Comparison of ENCODE assay signal across 1 cellular context in the genomic region with DNA sequence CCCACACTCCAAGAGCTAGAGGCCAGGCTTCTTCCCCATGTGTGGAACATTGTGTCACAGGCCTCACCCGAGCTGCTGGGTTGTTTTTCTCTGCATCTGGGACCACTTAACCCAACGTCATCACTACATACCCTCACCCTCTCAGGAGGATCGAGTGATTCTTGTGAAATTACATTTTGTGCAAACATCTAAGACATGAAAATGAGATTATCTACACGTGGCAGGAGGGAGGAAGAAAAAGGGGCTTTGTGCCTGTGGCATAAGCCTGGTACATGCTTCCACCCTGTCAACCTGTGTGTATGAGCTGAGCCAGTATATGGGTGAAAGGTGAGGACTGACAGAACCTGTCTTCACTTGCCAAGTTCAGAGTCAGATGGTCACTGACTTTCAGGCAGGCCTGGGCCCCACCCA.
A peak's percentile ranks its signal among the peaks of the same experiment; 100 is the strongest.
TF ChIP-seq lines count a peak whose summit lies in the region.

No MANE protein-coding gene starts in this region.

TF ChIP-seq in liver, 16 proteins besides CTCF, POLR2A, EP300 and RAD21 (continued from another document):
- TF ChIP-seq, protein P1, sequence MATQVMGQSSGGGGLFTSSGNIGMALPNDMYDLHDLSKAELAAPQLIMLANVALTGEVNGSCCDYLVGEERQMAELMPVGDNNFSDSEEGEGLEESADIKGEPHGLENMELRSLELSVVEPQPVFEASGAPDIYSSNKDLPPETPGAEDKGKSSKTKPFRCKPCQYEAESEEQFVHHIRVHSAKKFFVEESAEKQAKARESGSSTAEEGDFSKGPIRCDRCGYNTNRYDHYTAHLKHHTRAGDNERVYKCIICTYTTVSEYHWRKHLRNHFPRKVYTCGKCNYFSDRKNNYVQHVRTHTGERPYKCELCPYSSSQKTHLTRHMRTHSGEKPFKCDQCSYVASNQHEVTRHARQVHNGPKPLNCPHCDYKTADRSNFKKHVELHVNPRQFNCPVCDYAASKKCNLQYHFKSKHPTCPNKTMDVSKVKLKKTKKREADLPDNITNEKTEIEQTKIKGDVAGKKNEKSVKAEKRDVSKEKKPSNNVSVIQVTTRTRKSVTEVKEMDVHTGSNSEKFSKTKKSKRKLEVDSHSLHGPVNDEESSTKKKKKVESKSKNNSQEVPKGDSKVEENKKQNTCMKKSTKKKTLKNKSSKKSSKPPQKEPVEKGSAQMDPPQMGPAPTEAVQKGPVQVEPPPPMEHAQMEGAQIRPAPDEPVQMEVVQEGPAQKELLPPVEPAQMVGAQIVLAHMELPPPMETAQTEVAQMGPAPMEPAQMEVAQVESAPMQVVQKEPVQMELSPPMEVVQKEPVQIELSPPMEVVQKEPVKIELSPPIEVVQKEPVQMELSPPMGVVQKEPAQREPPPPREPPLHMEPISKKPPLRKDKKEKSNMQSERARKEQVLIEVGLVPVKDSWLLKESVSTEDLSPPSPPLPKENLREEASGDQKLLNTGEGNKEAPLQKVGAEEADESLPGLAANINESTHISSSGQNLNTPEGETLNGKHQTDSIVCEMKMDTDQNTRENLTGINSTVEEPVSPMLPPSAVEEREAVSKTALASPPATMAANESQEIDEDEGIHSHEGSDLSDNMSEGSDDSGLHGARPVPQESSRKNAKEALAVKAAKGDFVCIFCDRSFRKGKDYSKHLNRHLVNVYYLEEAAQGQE (IDR thresholded peaks at IDR 0.05): peak; percentile 54
- peak; percentile 9 for TF ChIP-seq HNF4G (IDR thresholded peaks at IDR 0.05)
